In genomic region chr7:41247128-41247865, GRCh38 we compare ENCODE assay signal across 2 cellular contexts.
TF ChIP-seq lines count a peak whose summit lies in the region.

No MANE protein-coding gene starts in this region.

TF ChIP-seq in HCT116, 20 proteins besides CTCF, POLR2A, EP300 and RAD21:
- TF ChIP-seq SP1 (IDR thresholded peaks at IDR 0.05; ENCODE audit: low read depth) (peak; percentile 35; the same call in 1 of the 2 replicates), JUND (IDR thresholded peaks at IDR 0.05) (peak; percentile 48), FOSL1 (IDR thresholded peaks at IDR 0.05; ENCODE audit: low read depth) (peak; percentile 46), YY1 (IDR thresholded peaks at IDR 0.05; ENCODE audit: extremely low read depth, insufficient replicate concordance, low read depth, low read length) (no peak)

TF ChIP-seq in endothelial cell of umbilical vein, 7 proteins besides CTCF, POLR2A, EP300 and RAD21:
- no peak for TF ChIP-seq GATA2 (IDR thresholded peaks at IDR 0.05; ENCODE audit: insufficient read depth, insufficient read length, low read depth, low read length)
- no peak for TF ChIP-seq EZH2 (IDR thresholded peaks at IDR 0.05; ENCODE audit: borderline replicate concordance, low read depth, low read length, severe bottlenecking)
- no peak for TF ChIP-seq POLR2AphosphoS5 (IDR thresholded peaks at IDR 0.05; ENCODE audit: insufficient read depth, low read depth, low read length)
- TF ChIP-seq MAX (IDR thresholded peaks at IDR 0.05; ENCODE audit: insufficient read depth, insufficient read length), result no peak
- TF ChIP-seq MYC (IDR thresholded peaks at IDR 0.05; ENCODE audit: low read depth, low read length), result no peak
- TF ChIP-seq JUN (IDR thresholded peaks at IDR 0.05; ENCODE audit: borderline replicate concordance, insufficient read depth, insufficient read length, low read depth), result no peak
- TF ChIP-seq FOS (IDR thresholded peaks at IDR 0.05; ENCODE audit: borderline replicate concordance, insufficient read depth, low read length), result no peak
